15 cellular contexts compared by ENCODE assay signal in genomic region chr6:166760288-166760687, GRCh38.
A peak's percentile ranks its signal among the peaks of the same experiment; 100 is the strongest.
DNase-seq lines count a peak whose midpoint lies in the region; ATAC-seq and TF ChIP-seq lines count a peak whose summit lies in the region.
"Had no signal": no experiment of that assay in that cellular context is flagged by ENCODE, and none has a peak within 500 bp of the region (broad histone marks: within the 10 kb centered on the region; RNA-seq: fewer than 3 reads in every experiment).

No MANE protein-coding gene starts in this region.

- peaks cover 45% of the 10 kb centered on the region for H3K27me3 Mint-ChIP-seq in activated CD8-positive, alpha-beta memory T cell treated with anti-CD3 and anti-CD28 coated beads, Interleukin-2, amount 10 ng/mL, durations not matched to agents 7 days and 5 days
- peaks cover 46% of the 10 kb centered on the region for H3K27me3 Mint-ChIP-seq in activated naive CD8-positive, alpha-beta T cell treated with anti-CD3 and anti-CD28 coated beads, Interleukin-2, amount 10 ng/mL, durations not matched to agents 7 days and 5 days

- H3K36me3 ChIP-seq in upper lobe of right lung: no peaks in the 10 kb centered on the region
- H3K36me3 ChIP-seq: adrenal gland, SJCRH30 had no signal

- H3K4me3 ChIP-seq in Jurkat, Clone E6-1 (ENCODE audit: low read length): no peak overlapping the region
- no peak overlapping the region for H3K4me3 ChIP-seq in upper lobe of right lung
- H3K4me3 ChIP-seq: adrenal gland, dorsolateral prefrontal cortex, SJCRH30 had no signal

- H3K4me3 Mint-ChIP-seq in activated CD8-positive, alpha-beta memory T cell treated with anti-CD3 and anti-CD28 coated beads, Interleukin-2, amount 10 ng/mL, durations not matched to agents 7 days and 5 days: no peak overlapping the region
- peak overlapping the region; percentile 40 for H3K4me3 Mint-ChIP-seq in activated naive CD8-positive, alpha-beta T cell treated with anti-CD3 and anti-CD28 coated beads, Interleukin-2, amount 10 ng/mL, durations not matched to agents 7 days and 5 days
- H3K4me3 Mint-ChIP-seq: stimulated activated memory B cell treated with anti-CD40 and anti-IgM and Interleukin-4, amounts not matched to agents 10 μg/mL and 1 μg/mL and 100 μg/mL, for 72 hours had no signal

- DNase-seq in Jurkat, Clone E6-1 (ENCODE audit: low read depth, low spot score): peak; percentile 70
- peak; percentile 66 for DNase-seq in activated CD8-positive, alpha-beta memory T cell treated with anti-CD3 and anti-CD28 coated beads, Interleukin-2, amount 10 ng/mL, durations not matched to agents 7 days and 5 days
- no peak for DNase-seq in activated naive CD8-positive, alpha-beta T cell treated with anti-CD3 and anti-CD28 coated beads, Interleukin-2, amount 10 ng/mL, durations not matched to agents 7 days and 5 days
- peak; percentile 59 for DNase-seq in stimulated activated CD4-positive, alpha-beta T cell treated with anti-CD3 and anti-CD28 coated beads, Interleukin-4, amount 100 ng/mL, for 24 hours
- DNase-seq in NCI-H82 treated with DMSO at 0.1 percent for 48 hours (lab: John Stamatoyannopoulos, UW; ENCODE audit: unreplicated experiment) (no peak), upper lobe of right lung (no peak), NCI-H1048 (lab: John Stamatoyannopoulos, UW) (no peak)
- DNase-seq: dorsolateral prefrontal cortex, EL, left ventricle myocardium superior, NCI-H1105, SJCRH30 had no signal

- intact Hi-C loops in upper lobe of right lung (cut with DNase I): no loop called here

- POLR2A ChIA-PET in activated naive CD8-positive, alpha-beta T cell treated with anti-CD3 and anti-CD28 coated beads, Interleukin-2, amount 10 ng/mL, durations not matched to agents 7 days and 5 days (lab: Charles Lee): no interaction called here

- no peak overlapping the region for H3K27ac ChIP-seq in upper lobe of right lung
- H3K27ac ChIP-seq: adrenal gland, SJCRH30 had no signal

- no peaks in the 10 kb centered on the region for H3K9me3 Mint-ChIP-seq in activated CD8-positive, alpha-beta memory T cell treated with anti-CD3 and anti-CD28 coated beads, Interleukin-2, amount 10 ng/mL, durations not matched to agents 7 days and 5 days (ENCODE audit: low read depth)
- H3K9me3 Mint-ChIP-seq in activated naive CD8-positive, alpha-beta T cell treated with anti-CD3 and anti-CD28 coated beads, Interleukin-2, amount 10 ng/mL, durations not matched to agents 7 days and 5 days: no peaks in the 10 kb centered on the region
- H3K9me3 Mint-ChIP-seq: stimulated activated memory B cell treated with anti-CD40 and anti-IgM and Interleukin-4, amounts not matched to agents 10 μg/mL and 1 μg/mL and 100 μg/mL, for 72 hours had no signal

- no peaks in the 10 kb centered on the region for H3K36me3 Mint-ChIP-seq in activated CD8-positive, alpha-beta memory T cell treated with anti-CD3 and anti-CD28 coated beads, Interleukin-2, amount 10 ng/mL, durations not matched to agents 7 days and 5 days
- no peaks in the 10 kb centered on the region for H3K36me3 Mint-ChIP-seq in activated naive CD8-positive, alpha-beta T cell treated with anti-CD3 and anti-CD28 coated beads, Interleukin-2, amount 10 ng/mL, durations not matched to agents 7 days and 5 days
- H3K36me3 Mint-ChIP-seq: stimulated activated memory B cell treated with anti-CD40 and anti-IgM and Interleukin-4, amounts not matched to agents 10 μg/mL and 1 μg/mL and 100 μg/mL, for 72 hours had no signal

- H3K27ac Mint-ChIP-seq in activated CD8-positive, alpha-beta memory T cell treated with anti-CD3 and anti-CD28 coated beads, Interleukin-2, amount 10 ng/mL, durations not matched to agents 7 days and 5 days: no peak overlapping the region
- no peak overlapping the region for H3K27ac Mint-ChIP-seq in activated naive CD8-positive, alpha-beta T cell treated with anti-CD3 and anti-CD28 coated beads, Interleukin-2, amount 10 ng/mL, durations not matched to agents 7 days and 5 days
- H3K27ac Mint-ChIP-seq: stimulated activated memory B cell treated with anti-CD40 and anti-IgM and Interleukin-4, amounts not matched to agents 10 μg/mL and 1 μg/mL and 100 μg/mL, for 72 hours had no signal

- no peaks in the 10 kb centered on the region for H3K4me1 ChIP-seq in upper lobe of right lung
- H3K4me1 ChIP-seq: adrenal gland, SJCRH30 had no signal

- peaks cover 17% of the 10 kb centered on the region for H3K4me1 Mint-ChIP-seq in activated CD8-positive, alpha-beta memory T cell treated with anti-CD3 and anti-CD28 coated beads, Interleukin-2, amount 10 ng/mL, durations not matched to agents 7 days and 5 days
- peaks cover 23% of the 10 kb centered on the region for H3K4me1 Mint-ChIP-seq in activated naive CD8-positive, alpha-beta T cell treated with anti-CD3 and anti-CD28 coated beads, Interleukin-2, amount 10 ng/mL, durations not matched to agents 7 days and 5 days

- no peaks in the 10 kb centered on the region for H3K9me3 ChIP-seq in upper lobe of right lung
- H3K9me3 ChIP-seq: adrenal gland, SJCRH30 had no signal

- no peaks in the 10 kb centered on the region for H3K27me3 ChIP-seq in upper lobe of right lung
- H3K27me3 ChIP-seq: adrenal gland had no signal

- no peak for TF ChIP-seq CTCF in upper lobe of right lung (IDR thresholded peaks at IDR 0.05)

- CTCF ChIA-PET in activated CD8-positive, alpha-beta memory T cell treated with anti-CD3 and anti-CD28 coated beads, Interleukin-2, amount 10 ng/mL, durations not matched to agents 7 days and 5 days (lab: Charles Lee): interaction anchor here (2.3 kb wide), 1 partner anchor 14 kb away, joined by 10 read pairs; no protein-coding TSS in a partner anchor

- ATAC-seq in activated CD8-positive, alpha-beta memory T cell treated with anti-CD3 and anti-CD28 coated beads, Interleukin-2, amount 10 ng/mL, durations not matched to agents 7 days and 5 days: peak; percentile 53
- ATAC-seq in activated naive CD8-positive, alpha-beta T cell treated with anti-CD3 and anti-CD28 coated beads, Interleukin-2, amount 10 ng/mL, durations not matched to agents 7 days and 5 days (ENCODE audit: low read depth): peak; percentile 76
- ATAC-seq in upper lobe of right lung: no peak
- ATAC-seq in GM18861 (IDR thresholded peaks at IDR 0.05; ENCODE audit: unreplicated experiment): no peak
- ATAC-seq: left ventricle myocardium superior; stimulated activated memory B cell treated with anti-CD40 and anti-IgM and Interleukin-4, amounts not matched to agents 10 μg/mL and 1 μg/mL and 100 μg/mL, for 72 hours had no signal

Comparison
In these comparisons a context has a peak if more than half of its experiments do, and no peak if none do; other contexts are left out.
1. DNase-seq: peak in Jurkat, Clone E6-1 (single experiment), activated CD8-positive, alpha-beta memory T cell treated with anti-CD3 and anti-CD28 coated beads, Interleukin-2, amount 10 ng/mL, durations not matched to agents 7 days and 5 days (single experiment) and stimulated activated CD4-positive, alpha-beta T cell treated with anti-CD3 and anti-CD28 coated beads, Interleukin-4, amount 100 ng/mL, for 24 hours (single experiment); none in activated naive CD8-positive, alpha-beta T cell treated with anti-CD3 and anti-CD28 coated beads, Interleukin-2, amount 10 ng/mL, durations not matched to agents 7 days and 5 days (single experiment), NCI-H82 treated with DMSO at 0.1 percent for 48 hours (single experiment), upper lobe of right lung (single experiment) and NCI-H1048 (single experiment).
2. ATAC-seq: peak in activated CD8-positive, alpha-beta memory T cell treated with anti-CD3 and anti-CD28 coated beads, Interleukin-2, amount 10 ng/mL, durations not matched to agents 7 days and 5 days (single experiment) and activated naive CD8-positive, alpha-beta T cell treated with anti-CD3 and anti-CD28 coated beads, Interleukin-2, amount 10 ng/mL, durations not matched to agents 7 days and 5 days (single experiment); none in upper lobe of right lung (single experiment) and GM18861 (single experiment).